ENCODE assay signal across 1 cellular context in the genomic region with DNA sequence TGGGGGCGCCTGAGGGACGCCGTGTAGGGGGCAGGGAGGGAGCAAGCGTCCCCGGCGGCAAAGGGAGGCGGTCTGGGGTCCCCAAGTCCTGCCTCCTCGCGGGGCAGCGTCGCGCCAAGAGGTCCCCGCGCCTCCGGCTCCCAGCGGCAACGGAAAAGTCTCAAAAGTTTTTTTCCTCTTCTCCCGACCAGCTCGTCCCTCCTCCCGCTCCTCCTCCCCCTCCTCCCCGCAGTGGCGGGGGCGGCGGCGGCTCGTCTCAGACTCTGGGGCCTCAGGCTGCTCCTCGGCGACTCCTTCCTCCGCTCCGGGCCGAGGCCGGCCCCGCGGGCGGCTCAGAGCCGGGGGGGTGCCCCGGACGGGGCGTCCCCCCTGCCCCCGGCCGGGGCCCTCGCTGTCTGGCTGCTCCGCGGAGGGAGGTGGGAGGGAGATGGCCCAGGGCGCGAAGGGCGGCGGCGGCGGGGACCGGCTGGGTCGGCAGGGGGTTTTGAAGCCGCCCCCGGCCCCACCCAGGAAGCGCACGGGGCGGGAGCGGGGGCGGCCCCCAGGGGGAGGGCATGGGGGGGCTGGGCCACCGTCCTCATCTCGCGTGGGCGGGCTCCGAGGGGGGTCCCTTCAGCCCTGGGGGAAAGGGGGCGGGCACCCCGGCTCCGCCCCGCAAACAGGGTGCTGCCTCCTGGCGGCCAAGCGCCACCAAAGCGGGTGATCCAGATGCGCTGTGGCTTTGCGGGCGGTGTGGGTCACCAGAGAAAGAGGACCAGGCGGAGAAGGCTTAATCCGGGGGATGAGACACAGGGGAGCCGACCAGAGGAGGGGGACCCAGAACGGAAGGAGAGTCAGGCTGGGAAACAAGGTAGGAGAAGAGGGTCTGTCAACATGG.
TF ChIP-seq lines count a peak whose summit lies in the region.

TGFB1 (minus strand) TSS at position 457 of the 877 bp plus-strand sequence. CDS start 878 bp downstream, outside the sequence.

TF ChIP-seq in HepG2, 621 proteins besides CTCF, POLR2A, EP300 and RAD21 (continued from another document and continues in another):
- TF ChIP-seq MTA3 (CRISPR knock-in tag; IDR thresholded peaks at IDR 0.05) (no peak), SOX13 (IDR thresholded peaks at IDR 0.05) (no peak), SOX13 (CRISPR knock-in tag; conservative IDR thresholded peaks at IDR 0.05 in 1 of 2, IDR thresholded peaks at IDR 0.05 in 1 of 2) (peak in 1 of 2 experiments; percentile 29; a peak in 1 of 4 replicates), IRF2 (CRISPR knock-in tag; IDR thresholded peaks at IDR 0.05) (peak; percentile 45; the same call in 1 of the 2 replicates), ETV5 (CRISPR knock-in tag; IDR thresholded peaks at IDR 0.05; ENCODE audit: borderline replicate concordance) (peak; percentile 63; the same call in 1 of the 2 replicates), ZBTB33 (CRISPR knock-in tag; IDR thresholded peaks at IDR 0.05) (peak; percentile 86), NONO (IDR thresholded peaks at IDR 0.05) (no peak), NONO (CRISPR knock-in tag; conservative IDR thresholded peaks at IDR 0.05) (peak; percentile 69), SKI (IDR thresholded peaks at IDR 0.05; ENCODE audit: partially characterized antibody) (peak; percentile 62), ZNF441 (CRISPR knock-in tag; IDR thresholded peaks at IDR 0.05; ENCODE audit: borderline replicate concordance) (peak; percentile 45; the same call in 1 of the 2 replicates), HOXA7 (CRISPR knock-in tag; IDR thresholded peaks at IDR 0.05) (0 out of 2 replicates have a peak, but pooled peaks have one; percentile 36), SP4 (CRISPR knock-in tag; IDR thresholded peaks at IDR 0.05) (peak; percentile 95), ZC3H13 (CRISPR knock-in tag; IDR thresholded peaks at IDR 0.05) (peak; percentile 30; the same call in 1 of the 2 replicates), ZNF263 (CRISPR knock-in tag; IDR thresholded peaks at IDR 0.05) (peak; percentile 99), FOXA3 (CRISPR knock-in tag; IDR thresholded peaks at IDR 0.05) (peak; percentile 42; the same call in 1 of the 2 replicates), HNRNPK (IDR thresholded peaks at IDR 0.05; ENCODE audit: low read depth, low read length, poor library complexity, severe bottlenecking) (peak; percentile 87), IKZF5 (CRISPR knock-in tag; IDR thresholded peaks at IDR 0.05) (peak; percentile 53; the same call in 1 of the 2 replicates), ZBTB7B (CRISPR knock-in tag; IDR thresholded peaks at IDR 0.05) (peak; percentile 90), SPEN (CRISPR knock-in tag; IDR thresholded peaks at IDR 0.05; ENCODE audit: low read depth) (peak; percentile 45; the same call in 1 of the 2 replicates), STAG1 (CRISPR knock-in tag; IDR thresholded peaks at IDR 0.05) (peak; percentile 50), ZSCAN31 (CRISPR knock-in tag; IDR thresholded peaks at IDR 0.05; ENCODE audit: low read depth) (0 out of 2 replicates have a peak, but pooled peaks have one; percentile 7), THRA (CRISPR knock-in tag; IDR thresholded peaks at IDR 0.05; ENCODE audit: borderline replicate concordance) (no peak), HNRNPL (IDR thresholded peaks at IDR 0.05; ENCODE audit: low read depth, low read length) (0 out of 2 replicates have a peak, but pooled peaks have one; percentile 25), XRCC5 (optimal IDR thresholded peaks at IDR 0.05; ENCODE audit: low read length) (peak; percentile 77), CEBPB (IDR thresholded peaks at IDR 0.05; ENCODE audit: borderline replicate concordance, low read depth, low read length) (no peak), ARHGAP35 (CRISPR knock-in tag; IDR thresholded peaks at IDR 0.05; ENCODE audit: borderline replicate concordance) (0 out of 2 replicates have a peak, but pooled peaks have one; percentile 24), TFAP4 (IDR thresholded peaks at IDR 0.05; ENCODE audit: borderline replicate concordance, low read depth) (peak; percentile 39; the same call in 1 of the 2 replicates), ZNF350 (CRISPR knock-in tag; IDR thresholded peaks at IDR 0.05; ENCODE audit: borderline replicate concordance, low read depth) (peak; percentile 62; the same call in 1 of the 2 replicates), STAT5B (CRISPR knock-in tag; IDR thresholded peaks at IDR 0.05) (no peak), NCOA1 (CRISPR knock-in tag; IDR thresholded peaks at IDR 0.05) (no peak)
- TF ChIP-seq, protein P1, sequence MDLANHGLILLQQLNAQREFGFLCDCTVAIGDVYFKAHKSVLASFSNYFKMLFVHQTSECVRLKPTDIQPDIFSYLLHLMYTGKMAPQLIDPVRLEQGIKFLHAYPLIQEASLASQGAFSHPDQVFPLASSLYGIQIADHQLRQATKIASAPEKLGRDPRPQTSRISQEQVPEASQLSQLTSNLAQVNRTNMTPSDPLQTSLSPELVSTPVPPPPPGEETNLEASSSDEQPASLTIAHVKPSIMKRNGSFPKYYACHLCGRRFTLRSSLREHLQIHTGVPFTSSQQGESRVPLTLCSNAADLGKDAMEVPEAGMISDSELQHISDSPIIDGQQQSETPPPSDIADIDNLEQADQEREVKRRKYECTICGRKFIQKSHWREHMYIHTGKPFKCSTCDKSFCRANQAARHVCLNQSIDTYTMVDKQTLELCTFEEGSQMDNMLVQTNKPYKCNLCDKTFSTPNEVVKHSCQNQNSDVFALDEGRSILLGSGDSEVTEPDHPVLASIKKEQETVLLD (CRISPR knock-in tag; IDR thresholded peaks at IDR 0.05; ENCODE audit: low read depth): peak; percentile 52; the same call in 1 of the 2 replicates
- TF ChIP-seq, protein P2, sequence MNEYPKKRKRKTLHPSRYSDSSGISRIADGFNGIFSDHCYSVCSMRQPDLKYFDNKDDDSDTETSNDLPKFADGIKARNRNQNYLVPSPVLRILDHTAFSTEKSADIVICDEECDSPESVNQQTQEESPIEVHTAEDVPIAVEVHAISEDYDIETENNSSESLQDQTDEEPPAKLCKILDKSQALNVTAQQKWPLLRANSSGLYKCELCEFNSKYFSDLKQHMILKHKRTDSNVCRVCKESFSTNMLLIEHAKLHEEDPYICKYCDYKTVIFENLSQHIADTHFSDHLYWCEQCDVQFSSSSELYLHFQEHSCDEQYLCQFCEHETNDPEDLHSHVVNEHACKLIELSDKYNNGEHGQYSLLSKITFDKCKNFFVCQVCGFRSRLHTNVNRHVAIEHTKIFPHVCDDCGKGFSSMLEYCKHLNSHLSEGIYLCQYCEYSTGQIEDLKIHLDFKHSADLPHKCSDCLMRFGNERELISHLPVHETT (CRISPR knock-in tag; conservative IDR thresholded peaks at IDR 0.05): 0 out of 2 replicates have a peak, but pooled peaks have one; percentile 6
- TF ChIP-seq, protein P3, sequence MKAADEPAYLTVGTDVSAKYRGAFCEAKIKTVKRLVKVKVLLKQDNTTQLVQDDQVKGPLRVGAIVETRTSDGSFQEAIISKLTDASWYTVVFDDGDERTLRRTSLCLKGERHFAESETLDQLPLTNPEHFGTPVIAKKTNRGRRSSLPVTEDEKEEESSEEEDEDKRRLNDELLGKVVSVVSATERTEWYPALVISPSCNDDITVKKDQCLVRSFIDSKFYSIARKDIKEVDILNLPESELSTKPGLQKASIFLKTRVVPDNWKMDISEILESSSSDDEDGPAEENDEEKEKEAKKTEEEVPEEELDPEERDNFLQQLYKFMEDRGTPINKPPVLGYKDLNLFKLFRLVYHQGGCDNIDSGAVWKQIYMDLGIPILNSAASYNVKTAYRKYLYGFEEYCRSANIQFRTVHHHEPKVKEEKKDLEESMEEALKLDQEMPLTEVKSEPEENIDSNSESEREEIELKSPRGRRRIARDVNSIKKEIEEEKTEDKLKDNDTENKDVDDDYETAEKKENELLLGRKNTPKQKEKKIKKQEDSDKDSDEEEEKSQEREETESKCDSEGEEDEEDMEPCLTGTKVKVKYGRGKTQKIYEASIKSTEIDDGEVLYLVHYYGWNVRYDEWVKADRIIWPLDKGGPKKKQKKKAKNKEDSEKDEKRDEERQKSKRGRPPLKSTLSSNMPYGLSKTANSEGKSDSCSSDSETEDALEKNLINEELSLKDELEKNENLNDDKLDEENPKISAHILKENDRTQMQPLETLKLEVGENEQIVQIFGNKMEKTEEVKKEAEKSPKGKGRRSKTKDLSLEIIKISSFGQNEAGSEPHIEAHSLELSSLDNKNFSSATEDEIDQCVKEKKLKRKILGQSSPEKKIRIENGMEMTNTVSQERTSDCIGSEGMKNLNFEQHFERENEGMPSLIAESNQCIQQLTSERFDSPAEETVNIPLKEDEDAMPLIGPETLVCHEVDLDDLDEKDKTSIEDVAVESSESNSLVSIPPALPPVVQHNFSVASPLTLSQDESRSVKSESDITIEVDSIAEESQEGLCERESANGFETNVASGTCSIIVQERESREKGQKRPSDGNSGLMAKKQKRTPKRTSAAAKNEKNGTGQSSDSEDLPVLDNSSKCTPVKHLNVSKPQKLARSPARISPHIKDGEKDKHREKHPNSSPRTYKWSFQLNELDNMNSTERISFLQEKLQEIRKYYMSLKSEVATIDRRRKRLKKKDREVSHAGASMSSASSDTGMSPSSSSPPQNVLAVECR (CRISPR knock-in tag; IDR thresholded peaks at IDR 0.05; ENCODE audit: borderline replicate concordance): peak; percentile 43; the same call in 1 of the 2 replicates
- TF ChIP-seq, protein P4, sequence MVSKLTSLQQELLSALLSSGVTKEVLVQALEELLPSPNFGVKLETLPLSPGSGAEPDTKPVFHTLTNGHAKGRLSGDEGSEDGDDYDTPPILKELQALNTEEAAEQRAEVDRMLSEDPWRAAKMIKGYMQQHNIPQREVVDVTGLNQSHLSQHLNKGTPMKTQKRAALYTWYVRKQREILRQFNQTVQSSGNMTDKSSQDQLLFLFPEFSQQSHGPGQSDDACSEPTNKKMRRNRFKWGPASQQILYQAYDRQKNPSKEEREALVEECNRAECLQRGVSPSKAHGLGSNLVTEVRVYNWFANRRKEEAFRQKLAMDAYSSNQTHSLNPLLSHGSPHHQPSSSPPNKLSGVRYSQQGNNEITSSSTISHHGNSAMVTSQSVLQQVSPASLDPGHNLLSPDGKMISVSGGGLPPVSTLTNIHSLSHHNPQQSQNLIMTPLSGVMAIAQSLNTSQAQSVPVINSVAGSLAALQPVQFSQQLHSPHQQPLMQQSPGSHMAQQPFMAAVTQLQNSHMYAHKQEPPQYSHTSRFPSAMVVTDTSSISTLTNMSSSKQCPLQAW (CRISPR knock-in tag; IDR thresholded peaks at IDR 0.05): 0 out of 2 replicates have a peak, but pooled peaks have one; percentile 18
- TF ChIP-seq, protein P5, sequence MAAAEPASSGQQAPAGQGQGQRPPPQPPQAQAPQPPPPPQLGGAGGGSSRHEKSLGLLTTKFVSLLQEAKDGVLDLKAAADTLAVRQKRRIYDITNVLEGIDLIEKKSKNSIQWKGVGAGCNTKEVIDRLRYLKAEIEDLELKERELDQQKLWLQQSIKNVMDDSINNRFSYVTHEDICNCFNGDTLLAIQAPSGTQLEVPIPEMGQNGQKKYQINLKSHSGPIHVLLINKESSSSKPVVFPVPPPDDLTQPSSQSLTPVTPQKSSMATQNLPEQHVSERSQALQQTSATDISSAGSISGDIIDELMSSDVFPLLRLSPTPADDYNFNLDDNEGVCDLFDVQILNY (CRISPR knock-in tag; conservative IDR thresholded peaks at IDR 0.05): no peak
- TF ChIP-seq, protein P6, sequence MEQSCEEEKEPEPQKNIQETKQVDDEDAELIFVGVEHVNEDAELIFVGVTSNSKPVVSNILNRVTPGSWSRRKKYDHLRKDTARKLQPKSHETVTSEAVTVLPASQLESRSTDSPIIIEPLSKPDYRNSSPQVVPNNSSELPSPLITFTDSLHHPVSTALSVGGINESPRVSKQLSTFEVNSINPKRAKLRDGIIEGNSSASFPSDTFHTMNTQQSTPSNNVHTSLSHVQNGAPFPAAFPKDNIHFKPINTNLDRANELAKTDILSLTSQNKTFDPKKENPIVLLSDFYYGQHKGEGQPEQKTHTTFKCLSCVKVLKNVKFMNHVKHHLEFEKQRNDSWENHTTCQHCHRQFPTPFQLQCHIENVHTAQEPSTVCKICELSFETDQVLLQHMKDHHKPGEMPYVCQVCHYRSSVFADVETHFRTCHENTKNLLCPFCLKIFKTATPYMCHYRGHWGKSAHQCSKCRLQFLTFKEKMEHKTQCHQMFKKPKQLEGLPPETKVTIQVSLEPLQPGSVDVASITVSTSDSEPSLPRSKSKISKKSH (CRISPR knock-in tag; IDR thresholded peaks at IDR 0.05; ENCODE audit: borderline replicate concordance): no peak
